ENCODE assay signal across 1 cellular context in the genomic region with DNA sequence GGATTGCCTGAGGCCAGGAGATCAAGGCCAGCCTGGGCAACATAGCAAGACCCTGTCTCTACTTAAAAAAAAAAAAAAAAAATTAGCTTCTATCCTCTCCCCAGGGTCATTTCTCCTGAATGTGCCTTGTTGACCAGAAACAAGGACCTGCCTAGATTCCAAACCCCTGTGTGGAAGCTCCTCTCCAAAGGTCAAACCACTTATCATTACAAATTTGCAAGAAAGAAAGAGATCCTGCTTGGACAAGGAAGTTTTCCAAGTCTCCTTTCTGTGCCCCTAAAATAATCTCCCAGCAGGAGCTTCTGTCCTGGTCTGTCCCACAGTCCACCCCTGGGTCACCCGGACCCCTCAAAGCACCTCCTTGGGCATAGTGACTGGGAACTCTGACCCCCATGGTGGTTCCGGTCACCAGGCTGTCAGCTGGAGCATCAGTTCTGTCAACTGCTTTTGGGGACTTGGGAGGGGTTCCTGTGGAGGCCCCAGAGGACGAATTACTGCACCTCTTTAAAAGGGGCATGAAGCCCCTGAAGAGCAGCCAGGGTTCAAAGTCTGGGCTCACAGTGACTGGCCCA.
A peak's percentile ranks its signal among the peaks of the same experiment; 100 is the strongest.
TF ChIP-seq lines count a peak whose summit lies in the region.

No MANE protein-coding gene starts in this region.

TF ChIP-seq in liver, 16 proteins besides CTCF, POLR2A, EP300 and RAD21:
- TF ChIP-seq FOXA1 (IDR thresholded peaks at IDR 0.05) (no peak), HNF4A (conservative IDR thresholded peaks at IDR 0.05) (peak; percentile 27 to 42)
